Comparison of ENCODE assay signal across 1 cellular context in genomic region chr10:70814126-70814525, GRCh38.
TF ChIP-seq lines count a peak whose summit lies in the region.

No MANE protein-coding gene starts in this region.

TF ChIP-seq in K562, 482 proteins besides CTCF, POLR2A, EP300 and RAD21 (continues in another document):
- TF ChIP-seq RBM34 (IDR thresholded peaks at IDR 0.05; ENCODE audit: borderline replicate concordance, insufficient read depth, low read length): no peak
- no peak for TF ChIP-seq MAFK (IDR thresholded peaks at IDR 0.05; ENCODE audit: low read length)
- 0 out of 2 replicates have a peak, but pooled peaks have one; percentile 15 for TF ChIP-seq VEZF1 (CRISPR knock-in tag; IDR thresholded peaks at IDR 0.05)
- TF ChIP-seq CBFA2T3 (IDR thresholded peaks at IDR 0.05): peak; percentile 25
- peak; percentile 7 for TF ChIP-seq DACH1 (IDR thresholded peaks at IDR 0.05; ENCODE audit: partially characterized antibody)
- TF ChIP-seq ZBTB40 (IDR thresholded peaks at IDR 0.05): no peak
- no peak for TF ChIP-seq ZBTB40 (CRISPR knock-in tag; IDR thresholded peaks at IDR 0.05)
- no peak for TF ChIP-seq NR2C1 (IDR thresholded peaks at IDR 0.05)
- no peak for TF ChIP-seq NR2C1 (tag; IDR thresholded peaks at IDR 0.05)
- 0 out of 2 replicates have a peak, but pooled peaks have one; percentile 6 for TF ChIP-seq ZNF134 (CRISPR knock-in tag; conservative IDR thresholded peaks at IDR 0.05)
- no peak for TF ChIP-seq ZFP30 (CRISPR knock-in tag; IDR thresholded peaks at IDR 0.05; ENCODE audit: borderline replicate concordance)
- TF ChIP-seq PCBP2 (IDR thresholded peaks at IDR 0.05; ENCODE audit: low read depth, low read length, poor library complexity, severe bottlenecking): no peak
- no peak for TF ChIP-seq E2F8 (IDR thresholded peaks at IDR 0.05; ENCODE audit: low read depth, partially characterized antibody)
- TF ChIP-seq HCFC1 (IDR thresholded peaks at IDR 0.05; ENCODE audit: low read depth, low read length): no peak
- TF ChIP-seq PCBP1 (IDR thresholded peaks at IDR 0.05; ENCODE audit: low read depth, low read length, poor library complexity, severe bottlenecking): no peak
- TF ChIP-seq E4F1 (CRISPR knock-in tag; IDR thresholded peaks at IDR 0.05; ENCODE audit: borderline replicate concordance): no peak
- no peak for TF ChIP-seq ZSCAN32 (CRISPR knock-in tag; IDR thresholded peaks at IDR 0.05)
- no peak for TF ChIP-seq HINFP (tag; conservative IDR thresholded peaks at IDR 0.05; ENCODE audit: low read depth)
- no peak for TF ChIP-seq ARHGAP35 (IDR thresholded peaks at IDR 0.05; ENCODE audit: partially characterized antibody)
- no peak for TF ChIP-seq WHSC1 (IDR thresholded peaks at IDR 0.05; ENCODE audit: low read length)
- peak; percentile 45 to 68; a peak in 3 of 4 replicates for TF ChIP-seq KDM1A (IDR thresholded peaks at IDR 0.05)
- no peak for TF ChIP-seq CHCHD3 (CRISPR knock-in tag; IDR thresholded peaks at IDR 0.05)
- no peak for TF ChIP-seq ZNF354B (CRISPR knock-in tag; IDR thresholded peaks at IDR 0.05)
- TF ChIP-seq JUN (IDR thresholded peaks at IDR 0.05; ENCODE audit: borderline replicate concordance, low read depth, low read length): no peak
- no peak for TF ChIP-seq JUN (CRISPR knock-in tag; IDR thresholded peaks at IDR 0.05; ENCODE audit: borderline replicate concordance)
- no peak for TF ChIP-seq E2F1 (CRISPR knock-in tag; IDR thresholded peaks at IDR 0.05)
- TF ChIP-seq PBX2 (CRISPR knock-in tag; IDR thresholded peaks at IDR 0.05; ENCODE audit: low read depth): no peak
- TF ChIP-seq PBX2 (tag; conservative IDR thresholded peaks at IDR 0.05; ENCODE audit: low read depth): 0 out of 2 replicates have a peak, but pooled peaks have one; percentile 25
- no peak for TF ChIP-seq ZNF551 (CRISPR knock-in tag; IDR thresholded peaks at IDR 0.05)
- TF ChIP-seq BACH1 (tag; IDR thresholded peaks at IDR 0.05): peak; percentile 74; the same call in 1 of the 2 replicates
- no peak for TF ChIP-seq GMEB1 (CRISPR knock-in tag; IDR thresholded peaks at IDR 0.05)
- TF ChIP-seq PHF8 (IDR thresholded peaks at IDR 0.05; ENCODE audit: borderline replicate concordance, low read length): no peak
- no peak for TF ChIP-seq MECOM (CRISPR knock-in tag; IDR thresholded peaks at IDR 0.05)
- no peak for TF ChIP-seq HNRNPK (IDR thresholded peaks at IDR 0.05; ENCODE audit: low read depth, low read length, poor library complexity, severe bottlenecking)
- TF ChIP-seq ZNF431 (CRISPR knock-in tag; IDR thresholded peaks at IDR 0.05): no peak
- no peak for TF ChIP-seq ADNP (tag; IDR thresholded peaks at IDR 0.05)
- no peak for TF ChIP-seq TBP (optimal IDR thresholded peaks at IDR 0.05; ENCODE audit: low read depth, low read length)
- no peak for TF ChIP-seq ZNF583 (CRISPR knock-in tag; IDR thresholded peaks at IDR 0.05)
- no peak for TF ChIP-seq SMAD2 (IDR thresholded peaks at IDR 0.05; ENCODE audit: low read depth, low read length)
- TF ChIP-seq BCL6 (CRISPR knock-in tag; IDR thresholded peaks at IDR 0.05): no peak
